Comparison of ENCODE assay signal across 9 cellular contexts in the genomic region with DNA sequence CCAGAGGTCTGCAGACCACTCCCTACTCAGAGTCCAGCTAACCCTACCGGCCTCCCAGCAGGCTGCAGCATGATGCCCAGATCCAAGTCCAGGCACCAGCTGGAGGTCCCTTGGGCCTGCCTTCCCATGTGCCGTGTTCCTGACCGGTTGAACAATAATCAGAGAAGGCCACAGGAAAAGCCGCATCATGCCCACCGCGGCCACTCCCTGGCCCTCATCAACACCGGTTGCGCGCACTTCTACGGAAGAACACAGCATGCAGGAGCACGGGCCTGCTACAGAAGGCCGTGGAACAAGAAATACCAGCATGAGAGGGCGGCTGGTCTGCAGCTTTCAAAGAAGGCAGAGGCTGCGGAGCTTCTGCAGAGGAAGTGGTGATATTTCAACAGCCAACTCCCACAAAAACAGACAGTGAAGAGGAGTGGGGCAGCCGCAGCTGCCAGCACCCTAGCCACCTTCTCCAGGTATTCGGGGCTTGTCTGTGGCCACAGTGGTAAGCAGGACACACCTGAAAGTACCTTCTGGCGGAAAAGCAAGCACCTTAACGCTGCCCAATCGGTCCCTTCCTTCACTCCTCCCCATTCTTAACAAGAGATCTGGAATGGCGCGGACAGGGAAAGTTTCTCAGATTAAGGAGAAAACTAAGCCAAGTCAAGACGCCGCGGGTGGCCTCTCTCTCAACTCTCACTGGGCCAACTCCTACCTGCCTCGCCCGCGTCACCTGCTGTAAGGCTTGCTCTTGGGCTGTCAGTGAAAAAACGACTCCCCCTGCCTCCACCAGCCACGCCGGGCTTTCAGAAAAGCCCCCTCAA. TPM values are rescaled to one million over a fixed set of nuclear protein-coding genes. Genes with fewer than 3 reads are reported as not detected.
DNase-seq lines count a peak whose midpoint lies in the region; ATAC-seq, FAIRE-seq and TF ChIP-seq lines count a peak whose summit lies in the region.
"Had no signal": no experiment of that assay in that cellular context is flagged by ENCODE, and none has a peak within 500 bp of the region (broad histone marks: within the 10 kb centered on the region; RNA-seq: fewer than 3 reads in every experiment).

No MANE protein-coding gene starts in this region.

- no peak overlapping the region for H3K27ac Mint-ChIP-seq in CD14-positive monocyte
- H3K27ac Mint-ChIP-seq in IgD-negative memory B cell, result peak overlapping the region in 2 of 3 donors; percentile 65 to 78
- H3K27ac Mint-ChIP-seq in astrocyte (ENCODE audit: unreplicated experiment), result peak overlapping the region; percentile 23

- H3K9me3 ChIP-seq in astrocyte (ENCODE audit: insufficient read depth, low read depth, low read length), result no peaks in the 10 kb centered on the region
- H3K9me3 ChIP-seq in mucosa of descending colon, result no peaks in the 10 kb centered on the region
- H3K9me3 ChIP-seq: SJSA1 had no signal

- H3K36me3 Mint-ChIP-seq in CD14-positive monocyte, result peaks cover 3 to 5% of the 10 kb centered on the region in 2 donors
- H3K36me3 Mint-ChIP-seq in IgD-negative memory B cell, result no peaks in the 10 kb centered on the region
- no peaks in the 10 kb centered on the region for H3K36me3 Mint-ChIP-seq in astrocyte (ENCODE audit: low read depth, unreplicated experiment)

- H3K4me3 ChIP-seq in astrocyte (ENCODE audit: insufficient read depth, low read depth, low read length), result no peak overlapping the region
- H3K4me3 ChIP-seq in mucosa of descending colon, result no peak overlapping the region

- H3K27me3 Mint-ChIP-seq in CD14-positive monocyte (ENCODE audit: low read depth in 3 of 3) (peaks cover 62 to 76% (median 66%) of the 10 kb centered on the region in 3 donors), IgD-negative memory B cell (peaks cover 47% of the 10 kb centered on the region), astrocyte (ENCODE audit: low read depth, unreplicated experiment) (peaks cover 6% of the 10 kb centered on the region)

- H4K20me1 ChIP-seq in astrocyte (ENCODE audit: insufficient read depth, low read length), result peaks cover 15% of the 10 kb centered on the region

- no peak overlapping the region for H2AFZ ChIP-seq in astrocyte (ENCODE audit: low read depth, low read length)

- peak overlapping the region; percentile 65 to 80 for H3K4me3 Mint-ChIP-seq in CD14-positive monocyte
- peak overlapping the region; percentile 52 to 70 (median 60) for H3K4me3 Mint-ChIP-seq in IgD-negative memory B cell
- H3K4me3 Mint-ChIP-seq in astrocyte (ENCODE audit: unreplicated experiment), result peak overlapping the region; percentile 93

- H3K4me1 ChIP-seq in astrocyte (ENCODE audit: insufficient read depth, low read length), result no peaks in the 10 kb centered on the region
- peaks cover 11% of the 10 kb centered on the region for H3K4me1 ChIP-seq in mucosa of descending colon (ENCODE audit: low read depth)

- intact Hi-C loops in CD14-positive monocyte (cut with micrococcal nuclease), result no loop called here
- intact Hi-C loops in mucosa of descending colon (cut with DNase I, micrococcal nuclease), result no loop called here

- no peak overlapping the region for H3K27ac ChIP-seq in astrocyte (ENCODE audit: low read depth, low read length)
- H3K27ac ChIP-seq: SJSA1 had no signal

- TF ChIP-seq CTCF in CD14-positive monocyte (IDR thresholded peaks at IDR 0.05) (no peak), astrocyte (IDR thresholded peaks at IDR 0.05; ENCODE audit: insufficient read depth, low read depth, low read length) (no peak), mucosa of descending colon (IDR thresholded peaks at IDR 0.05) (no peak), omental fat pad (IDR thresholded peaks at IDR 0.05) (no peak)

- peak overlapping the region; percentile 57 for H3K4me2 ChIP-seq in astrocyte (ENCODE audit: low read length)

- no peak overlapping the region for H3K9ac ChIP-seq in astrocyte (ENCODE audit: low read length)

- no peaks in the 10 kb centered on the region for H3K79me2 ChIP-seq in astrocyte (ENCODE audit: insufficient read depth, low read length)

- H3K27me3 ChIP-seq in astrocyte (ENCODE audit: insufficient read depth, low read length), result peaks cover 56% of the 10 kb centered on the region

- ATAC-seq in mucosa of descending colon, result no peak
- ATAC-seq in omental fat pad (ENCODE audit: low FRiP score), result no peak
- ATAC-seq in GM21619 (IDR thresholded peaks at IDR 0.05; ENCODE audit: unreplicated experiment), result no peak

- peaks cover 13% of the 10 kb centered on the region for H3K4me1 Mint-ChIP-seq in CD14-positive monocyte
- peaks cover 3 to 8% (median 6%) of the 10 kb centered on the region in 3 donors for H3K4me1 Mint-ChIP-seq in IgD-negative memory B cell
- H3K4me1 Mint-ChIP-seq in astrocyte (ENCODE audit: low read depth, unreplicated experiment), result peaks cover 37% of the 10 kb centered on the region

- no peaks in the 10 kb centered on the region for H3K36me3 ChIP-seq in astrocyte (ENCODE audit: insufficient read depth, low read length)
- no peaks in the 10 kb centered on the region for H3K36me3 ChIP-seq in mucosa of descending colon (ENCODE audit: low read depth)
- H3K36me3 ChIP-seq: SJSA1 had no signal

- DNase-seq in CD14-positive monocyte (ENCODE audit: low spot score) (no peak), astrocyte (ENCODE audit: low read depth) (no peak), mucosa of descending colon (peak; percentile 16 to 41 (median 31)), omental fat pad (ENCODE audit: low spot score) (no peak), NCI-H226 (no peak), NCI-H1048 (lab: John Stamatoyannopoulos, UW) (no peak)

- H3K9me3 Mint-ChIP-seq in CD14-positive monocyte (peaks cover 2 to 33% (median 21%) of the 10 kb centered on the region in 7 donors), IgD-negative memory B cell (peaks cover 3 to 11% (median 9%) of the 10 kb centered on the region in 3 donors), astrocyte (ENCODE audit: unreplicated experiment) (no peaks in the 10 kb centered on the region)

- FAIRE-seq in astrocyte (lab: Jason Lieb, UNC), result no peak

RNA-seq across cellular contexts. Expression of gene PGBD5, which starts 1.5 kb away (rescaled TPM):
- polyA plus RNA-seq in CD14-positive monocyte (not detected), IgD-negative memory B cell (not detected)
- total RNA-seq in astrocyte (14.7 and 22.4 TPM in 2 replicates), mucosa of descending colon (1 to 10 TPM; 1.4 to 3.2 (median 2.7) TPM), omental fat pad (1 to 10 TPM in 1 of 4 donors, under 1 TPM in 2, not detected in 1; 0.37 to 1.4 (median 0.60) TPM)

Comparison
In these comparisons a context has a peak if more than half of its experiments do, and no peak if none do; other contexts are left out.
1. DNase-seq: peak in mucosa of descending colon (3 of 3); none in CD14-positive monocyte (single experiment), astrocyte (single experiment), omental fat pad (single experiment), NCI-H226 (single experiment) and NCI-H1048 (single experiment).
2. H3K27ac Mint-ChIP-seq: peak in IgD-negative memory B cell (2 of 3) and astrocyte (single experiment); none in CD14-positive monocyte (0 of 7).
3. Peak in every context shown above with its lines, with median percentiles within 50 percentile points of each other: H3K4me3 Mint-ChIP-seq.